In the genomic region with DNA sequence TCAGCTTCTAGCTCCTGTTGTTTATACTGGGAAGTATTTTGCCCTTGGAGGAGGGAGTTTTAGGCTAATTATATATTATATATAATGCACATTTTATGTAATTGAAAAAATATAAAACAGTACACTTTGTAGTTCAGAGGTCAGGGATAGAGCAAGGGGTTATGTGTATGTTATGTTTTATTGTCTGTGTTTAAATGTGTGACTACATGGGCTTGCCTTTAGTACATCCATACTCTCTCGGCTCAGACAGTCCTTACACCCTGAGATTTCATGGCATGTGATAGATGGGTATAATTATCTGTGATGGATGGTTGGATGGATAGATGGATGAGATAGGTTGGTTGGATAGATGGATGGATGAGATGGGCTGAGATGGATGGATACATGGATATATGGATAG, we compare ENCODE assay signal across 17 cellular contexts.
"Had no signal": no experiment of that assay in that cellular context is flagged by ENCODE, and none has a peak within 500 bp of the region (broad histone marks: within the 10 kb centered on the region; RNA-seq: fewer than 3 reads in every experiment).

No MANE protein-coding gene starts in this region.

- H3K4me1 ChIP-seq: testis had no signal

- H3K27me3 ChIP-seq: brain microvascular endothelial cell, gastrocnemius medialis, hepatocyte, testis had no signal

- H2AFZ ChIP-seq: hepatocyte had no signal

- H3K36me3 ChIP-seq: brain microvascular endothelial cell, gastrocnemius medialis had no signal

- H3K27ac ChIP-seq: brain microvascular endothelial cell, epithelial cell of prostate, gastrocnemius medialis, hepatocyte, psoas muscle, testis had no signal

- DNase-seq: activated CD4-positive, alpha-beta T cell treated with anti-CD3 and anti-CD28 coated beads, Interleukin-2, amount 50 U/mL, for 4 hours; activated effector memory CD4-positive, alpha-beta T cell treated with Interleukin-2 at 50 U/mL for 16 hours; activated T-cell treated with anti-CD3 and anti-CD28 coated beads, Interleukin-2, amount 50 U/mL, for 1 hour; amygdala; brain microvascular endothelial cell; cerebellar nuclear complex; effector memory CD8-positive, alpha-beta T cell; gastrocnemius medialis; kidney; mesendoderm; psoas muscle; stimulated activated CD4-positive, alpha-beta T cell treated with anti-CD3 and anti-CD28 coated beads, Interleukin-4, amount 100 ng/mL, for 1 hour; stimulated activated naive CD8-positive, alpha-beta T cell treated with anti-CD3 and anti-CD28 coated beads, Interleukin-15, amount 100 ng/mL, for 72 hours; testis had no signal

- H3K9me3 ChIP-seq: gastrocnemius medialis, psoas muscle, testis had no signal

- H3K4me3 ChIP-seq: gastrocnemius medialis, hepatocyte, psoas muscle, testis had no signal

- H3K4me2 ChIP-seq: hepatocyte had no signal

- ATAC-seq: activated CD4-positive, CD25-positive, alpha-beta regulatory T cell treated with anti-CD3 and anti-CD28 coated beads, Interleukin-2, amount 50 U/mL, for 24 hours; effector memory CD8-positive, alpha-beta T cell; gastrocnemius medialis; psoas muscle; stimulated activated naive CD8-positive, alpha-beta T cell treated with anti-CD3 and anti-CD28 coated beads, Interleukin-15, amount 100 ng/mL, for 72 hours had no signal
